Comparison of ENCODE assay signal across 24 cellular contexts in the genomic region with DNA sequence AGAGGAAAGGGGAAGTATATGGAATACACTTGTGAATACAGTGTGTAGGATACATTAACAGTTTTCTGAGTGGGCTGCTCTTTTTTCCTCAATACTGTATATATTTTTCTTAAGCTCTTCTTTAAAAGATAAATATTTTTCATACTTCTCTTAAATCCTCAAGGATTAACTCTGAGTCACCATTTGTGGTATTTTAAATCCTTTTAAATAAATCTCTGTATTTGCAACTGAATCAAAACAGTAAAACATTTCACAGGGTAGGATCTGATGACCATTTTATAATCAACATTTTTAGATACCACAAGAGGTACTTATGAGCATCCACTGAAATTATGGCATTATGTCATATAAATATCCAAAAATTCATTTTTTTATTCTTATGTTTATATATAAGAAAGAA.
DNase-seq lines count a peak whose midpoint lies in the region; ATAC-seq and TF ChIP-seq lines count a peak whose summit lies in the region.
"Had no signal": no experiment of that assay in that cellular context is flagged by ENCODE, and none has a peak within 500 bp of the region (broad histone marks: within the 10 kb centered on the region; RNA-seq: fewer than 3 reads in every experiment).

No MANE protein-coding gene starts in this region.

- H3K9me3 ChIP-seq in AG04450 (ENCODE audit: control insufficient read depth, insufficient read depth, low read length), result peaks cover 4% of the 10 kb centered on the region; the same call in 1 of the 2 replicates
- H3K9me3 ChIP-seq: lower lobe of right lung had no signal

- no peak overlapping the region for H3K4me3 ChIP-seq in AG04450 (ENCODE audit: low read depth, low read length)
- H3K4me3 ChIP-seq: esophagus squamous epithelium, hepatocyte, lower lobe of right lung, PC-9, SK-N-MC had no signal

- H3K27ac ChIP-seq in AG04450 (ENCODE audit: low read depth, low read length), result no peak overlapping the region
- H3K27ac ChIP-seq: esophagus squamous epithelium, hepatocyte, KMS-11, lower lobe of right lung, PC-9, SK-N-MC had no signal

- no peak for ATAC-seq in HG03175 (IDR thresholded peaks at IDR 0.05; ENCODE audit: unreplicated experiment)
- ATAC-seq: lower lobe of right lung, natural killer cell had no signal

- POLR2A ChIA-PET in AG04450 (lab: Yijun Ruan, JAX), result interaction anchor here (0.7 kb wide), 1 partner anchor 87 kb away, joined by 5 read pairs; the partner anchor contains the start of gene GAB1

- no peaks in the 10 kb centered on the region for H3K27me3 ChIP-seq in AG04450 (ENCODE audit: control insufficient read depth, insufficient read depth, low read length)
- H3K27me3 ChIP-seq: esophagus squamous epithelium, hepatocyte had no signal

- no peak for TF ChIP-seq CTCF in AG04450 (IDR thresholded peaks at IDR 0.05; ENCODE audit: low read depth, low read length)

- DNase-seq in AG04450 (ENCODE audit: low read depth, low spot score) (peak; percentile 34), HS-27A (ENCODE audit: low read depth) (peak; percentile 39), astrocyte of the hippocampus (ENCODE audit: low read depth, low spot score) (peak; percentile 11), myocyte (ENCODE audit: low read depth) (peak; percentile 28), NCI-H774 (lab: John Stamatoyannopoulos, UW) (no peak), NCI-H1105 (lab: John Stamatoyannopoulos, UW) (no peak), NCI-H2081 treated with DMSO at 0.1 percent for 48 hours (lab: John Stamatoyannopoulos, UW) (no peak)
- DNase-seq: activated B cell treated with CpG ODN at 0.5 μM for 24 hours; activated CD4-positive, alpha-beta T cell treated with anti-CD3 and anti-CD28 coated beads, Interleukin-2, amount 50 U/mL, for 1 hour; activated gamma-delta T cell treated with Interleukin-2 at 50 U/mL for 16 hours; activated naive CD8-positive, alpha-beta T cell treated with anti-CD3 and anti-CD28 coated beads, Interleukin-2, amount 10 ng/mL, durations not matched to agents 7 days and 5 days; activated T-cell treated with anti-CD3 and anti-CD28 coated beads, Interleukin-2, amount 50 U/mL, for 24 hours; CD4-positive, alpha-beta memory T cell; esophagus squamous epithelium; lower lobe of right lung; natural killer cell; PC-9; small intestine; stimulated activated CD4-positive, alpha-beta T cell treated with anti-CD3 and anti-CD28 coated beads, Interleukin-1b, Interleukin-23, amount 100 ng/mL, for 48 hours; stimulated activated naive CD4-positive, alpha-beta T cell treated with Interleukin-2 at 50 U/mL for 16 hours had no signal

- CTCF ChIA-PET in AG04450 (lab: Charles Lee), result interaction anchor here (0.9 to 1.1 kb wide), 2 partner anchors 16 to 24 kb away, joined by 3 to 4 read pairs; no protein-coding TSS in a partner anchor

Comparison
In these comparisons a context has a peak if more than half of its experiments do, and no peak if none do; other contexts are left out.
1. DNase-seq: peak in AG04450 (single experiment), HS-27A (single experiment), astrocyte of the hippocampus (single experiment) and myocyte (single experiment); none in NCI-H774 (single experiment), NCI-H1105 (single experiment) and NCI-H2081 treated with DMSO at 0.1 percent for 48 hours (single experiment).